ENCODE assay signal across 15 cellular contexts in genomic region chr2:32977228-32977758, GRCh38. TPM values are rescaled to one million over a fixed set of nuclear protein-coding genes. Genes with fewer than 3 reads are reported as not detected.
DNase-seq lines count a peak whose midpoint lies in the region; ATAC-seq, FAIRE-seq and TF ChIP-seq lines count a peak whose summit lies in the region.
"Had no signal": no experiment of that assay in that cellular context is flagged by ENCODE, and none has a peak within 500 bp of the region (broad histone marks: within the 10 kb centered on the region; RNA-seq: fewer than 3 reads in every experiment).

No MANE protein-coding gene starts in this region.

- H3K4me1 ChIP-seq in heart left ventricle: peaks cover 0 to 27% (median 16%) of the 10 kb centered on the region in 12 donors
- H3K4me1 ChIP-seq in small intestine (ENCODE audit: control insufficient read depth in 2 of 2, insufficient read depth in 1 of 2, low read depth in 1 of 2, low read length in 1 of 2): peaks cover 0 to 5% of the 10 kb centered on the region in 2 donors

- no peak for TF ChIP-seq POLR2A in heart left ventricle (IDR thresholded peaks at IDR 0.05)

- H3K27ac ChIP-seq in heart left ventricle (peak overlapping the region in 8 of 12 donors; percentile 4 to 82 (median 51)), small intestine (ENCODE audit: low read depth in 1 of 2, low read length in 1 of 2) (peak overlapping the region in 1 of 2 donors; percentile 59)

- intact Hi-C loops in heart left ventricle (cut with DNase I): loop anchor here in 1 of 10 donors (5.0 kb wide), 1 partner anchor 40 kb away; no protein-coding TSS in a partner anchor

- TF ChIP-seq CTCF in heart left ventricle (IDR thresholded peaks at IDR 0.05): no peak

- H3K27me3 ChIP-seq in heart left ventricle: no peaks in the 10 kb centered on the region
- no peaks in the 10 kb centered on the region for H3K27me3 ChIP-seq in small intestine (ENCODE audit: control insufficient read depth in 2 of 2, insufficient read depth in 2 of 2, low read length in 2 of 2)

- H3K4me3 ChIP-seq in heart left ventricle (no peak overlapping the region), small intestine (ENCODE audit: low read depth in 1 of 2, low read length in 2 of 2) (no peak overlapping the region)

- DNase-seq in M059J (ENCODE audit: low read depth): peak; percentile 16
- DNase-seq in SW480 (ENCODE audit: low spot score): peak; percentile 29
- DNase-seq in heart left ventricle: peak; percentile 81 to 94 (median 88)
- DNase-seq in small intestine: peak; percentile 94
- DNase-seq in activated CD4-positive, alpha-beta T cell treated with anti-CD3 and anti-CD28 coated beads for 1 hour: no peak
- DNase-seq: activated CD8-positive, alpha-beta memory T cell treated with anti-CD3 and anti-CD28 coated beads, Interleukin-2, amount 50 U/mL, for 4 hours; DND-41; foreskin melanocyte; HFFc6; naive thymus-derived CD8-positive, alpha-beta T cell; NCI-H82; T-helper 9 cell had no signal

- ATAC-seq in heart left ventricle (peak; percentile 97 to 99 (median 98)), GM21381 (IDR thresholded peaks at IDR 0.05; ENCODE audit: unreplicated experiment) (no peak), GM18873 (IDR thresholded peaks at IDR 0.05; ENCODE audit: low FRiP score, unreplicated experiment) (no peak)
- ATAC-seq: naive thymus-derived CD8-positive, alpha-beta T cell had no signal

- WGBS in heart left ventricle, 4 donors: 14 to 26% (median 18%) methylated on average over 3 to 6 of the region's 6 CpGs
- 3 to 51% (median 36%) methylated on average over 6 of the region's 6 CpGs for WGBS in small intestine, 3 donors

- H3K9me3 ChIP-seq in heart left ventricle: peaks cover 0 to 12% (median 0%) of the 10 kb centered on the region in 12 donors
- H3K9me3 ChIP-seq in small intestine (ENCODE audit: control insufficient read depth, low read depth): no peaks in the 10 kb centered on the region

- H3K36me3 ChIP-seq in heart left ventricle (no peaks in the 10 kb centered on the region), small intestine (ENCODE audit: control insufficient read depth in 2 of 2, insufficient read depth in 2 of 2, low read length in 2 of 2) (no peaks in the 10 kb centered on the region)

- FAIRE-seq in small intestine (lab: Jason Lieb, UNC): no peak
- FAIRE-seq: astrocyte had no signal

RNA-seq across cellular contexts. Expression of gene LTBP1, which starts 30.5 kb away (rescaled TPM):
- total RNA-seq in M059J (2014; rRNA removed; shearing (Covaris generic)): 4.4 and 9.2 TPM in 2 replicates
- total RNA-seq in heart left ventricle: 100 to 1,000 TPM in 6 of 9 donors, 10 to 100 TPM in 3; 63.4 to 150 (median 103) TPM
- 10 to 100 TPM; 23.5 to 50.1 TPM for polyA plus RNA-seq in heart left ventricle
- 10 to 100 TPM in 1 of 3 donors, 1 to 10 TPM in 1, under 1 TPM in 1; 0.67 to 12.1 (median 2.4) TPM for polyA plus RNA-seq in small intestine
- total RNA-seq: naive thymus-derived CD8-positive, alpha-beta T cell had no signal

Comparison
In these comparisons a context has a peak if more than half of its experiments do, and no peak if none do; other contexts are left out.
1. ATAC-seq: peak in heart left ventricle (4 of 4); none in GM21381 (single experiment) and GM18873 (single experiment).